ENCODE assay signal across 8 cellular contexts in the genomic region with DNA sequence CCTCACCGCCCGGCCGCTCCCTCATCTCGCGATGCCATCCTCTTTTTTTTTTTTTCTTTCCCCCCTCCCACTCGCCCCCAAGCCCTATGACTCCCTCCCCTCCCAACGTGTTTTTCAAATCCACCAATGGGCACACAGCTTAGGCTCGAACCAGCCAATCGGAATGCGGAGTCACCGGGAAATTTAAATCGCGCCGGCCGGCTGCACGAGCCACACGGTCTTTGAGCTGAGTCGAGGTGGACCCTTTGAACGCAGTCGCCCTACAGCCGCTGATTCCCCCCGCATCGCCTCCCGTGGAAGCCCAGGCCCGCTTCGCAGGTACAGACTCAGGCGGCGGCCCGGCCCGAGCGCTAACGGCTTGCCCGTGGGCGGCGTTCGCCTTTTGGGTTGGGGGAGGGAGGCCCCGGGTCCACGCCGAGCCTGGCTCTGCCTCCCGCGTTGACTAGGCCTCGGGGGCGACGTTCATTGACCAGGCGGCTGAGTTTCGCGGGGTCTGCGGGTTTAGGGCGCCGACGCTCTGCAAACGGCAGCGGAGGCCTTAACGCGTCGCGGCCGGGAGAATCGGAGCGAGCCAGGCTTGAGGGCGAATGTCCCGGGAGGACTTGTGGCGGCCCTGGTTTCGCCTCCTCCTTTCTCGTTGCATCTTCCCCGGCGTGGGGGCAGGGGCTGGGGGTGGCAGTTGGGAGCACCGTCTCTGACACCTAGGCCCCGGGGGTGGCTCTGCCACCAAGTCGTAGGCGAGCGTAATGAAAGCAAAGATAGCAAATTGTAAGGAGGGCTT. TPM values are rescaled to one million over a fixed set of nuclear protein-coding genes. Genes with fewer than 3 reads are reported as not detected.
DNase-seq lines count a peak whose midpoint lies in the region; ATAC-seq and TF ChIP-seq lines count a peak whose summit lies in the region.

A gene (plus strand): TSS at position 213 of the 781 bp plus-strand sequence. CDS start 1,398 bp downstream, outside the sequence.

- no peaks in the 10 kb centered on the region for H3K9me3 Mint-ChIP-seq in IgD-negative memory B cell

- peak; percentile 90 for ATAC-seq in GM21576 (IDR thresholded peaks at IDR 0.05; ENCODE audit: unreplicated experiment)

- H3K4me1 Mint-ChIP-seq in IgD-negative memory B cell = peaks cover 4 to 7% (median 6%) of the 10 kb centered on the region in 3 donors

- H3K36me3 Mint-ChIP-seq in IgD-negative memory B cell = no peaks in the 10 kb centered on the region

- peak within 1 kb of the TSS; percentile 82 to 95 (median 95) for H3K27ac Mint-ChIP-seq in IgD-negative memory B cell

- H3K4me3 Mint-ChIP-seq in IgD-negative memory B cell = peak within 1 kb of the TSS; percentile 94 to 96 (median 94)

- no peak for TF ChIP-seq CTCF in epithelial cell of esophagus (IDR thresholded peaks at IDR 0.05; ENCODE audit: insufficient read depth, low read depth, low read length, missing control alignments)

- H3K27me3 Mint-ChIP-seq in IgD-negative memory B cell = no peaks in the 10 kb centered on the region

- DNase-seq in DMS114 treated with DMSO at 0.1 percent for 48 hours (lab: John Stamatoyannopoulos, UW; ENCODE audit: unreplicated experiment) = peak; percentile 96
- DNase-seq in OCI-M1 (lab: John Stamatoyannopoulos, UW) = peak; percentile 98
- peak; percentile 88 for DNase-seq in activated T-cell treated with anti-CD3 and anti-CD28 coated beads for 24 hours (ENCODE audit: low read depth)
- peak; percentile 98 for DNase-seq in epithelial cell of esophagus (ENCODE audit: low read depth)
- peak; percentile 94 for DNase-seq in middle frontal gyrus (ENCODE audit: extremely low spot score, low spot score)
- peak; percentile 74 to 81 for DNase-seq in stimulated activated CD8-positive, alpha-beta memory T cell treated with anti-CD3 and anti-CD28 coated beads, Interleukin-2, amount 100 ng/mL, for 1 hour (ENCODE audit: low read depth in 2 of 2)

- H3K4me3 ChIP-seq in epithelial cell of esophagus (ENCODE audit: low read length) = peak within 1 kb of the TSS; percentile 77

RNA-seq across cellular contexts. Expression of the gene that starts here (rescaled TPM):
- polyA plus RNA-seq in IgD-negative memory B cell = 32.3 TPM

Comparison
In these comparisons a context has a peak if more than half of its experiments do, and no peak if none do; other contexts are left out.
1. Peak in every context shown above with its lines: DNase-seq, ATAC-seq and H3K4me3 ChIP-seq.